ENCODE assay signal across 12 cellular contexts in genomic region chr3:179948740-179949139, GRCh38.
"Had no signal": no experiment of that assay in that cellular context is flagged by ENCODE, and none has a peak within 500 bp of the region (broad histone marks: within the 10 kb centered on the region; RNA-seq: fewer than 3 reads in every experiment).

No MANE protein-coding gene starts in this region.

- H3K36me3 ChIP-seq: ascending aorta, esophagus muscularis mucosa, right atrium auricular region, transverse colon had no signal

- H3K27ac ChIP-seq: ascending aorta, esophagus muscularis mucosa, right atrium auricular region, transverse colon had no signal

- H3K4me3 ChIP-seq: ascending aorta, esophagus muscularis mucosa, lung, right atrium auricular region, transverse colon had no signal

- DNase-seq: activated CD4-positive, alpha-beta T cell treated with anti-CD3 and anti-CD28 coated beads for 4 hours; activated naive CD4-positive, alpha-beta T cell treated with Interleukin-2 at 50 U/mL for 16 hours; activated naive CD8-positive, alpha-beta T cell treated with anti-CD3 and anti-CD28 coated beads, Interleukin-2, amount 50 U/mL, for 24 hours; left colon; midbrain; posterior cingulate gyrus; small intestine; transverse colon had no signal

- H3K9me3 ChIP-seq: ascending aorta, esophagus muscularis mucosa, right atrium auricular region, transverse colon had no signal

- ATAC-seq: activated naive CD8-positive, alpha-beta T cell treated with anti-CD3 and anti-CD28 coated beads, Interleukin-2, amount 50 U/mL, for 24 hours; left colon had no signal

- H3K27me3 ChIP-seq: ascending aorta, right atrium auricular region, transverse colon had no signal

- H3K9me3 Mint-ChIP-seq: activated naive CD8-positive, alpha-beta T cell treated with anti-CD3 and anti-CD28 coated beads, Interleukin-2, amount 50 U/mL, for 24 hours had no signal

- H3K4me1 Mint-ChIP-seq: activated naive CD8-positive, alpha-beta T cell treated with anti-CD3 and anti-CD28 coated beads, Interleukin-2, amount 50 U/mL, for 24 hours had no signal

- H3K4me3 Mint-ChIP-seq: activated naive CD8-positive, alpha-beta T cell treated with anti-CD3 and anti-CD28 coated beads, Interleukin-2, amount 50 U/mL, for 24 hours had no signal

- H3K27ac Mint-ChIP-seq: activated naive CD8-positive, alpha-beta T cell treated with anti-CD3 and anti-CD28 coated beads, Interleukin-2, amount 50 U/mL, for 24 hours had no signal

- H3K4me1 ChIP-seq: ascending aorta, esophagus muscularis mucosa, right atrium auricular region, transverse colon had no signal
